Comparison of ENCODE assay signal across 9 cellular contexts in genomic region chr3:71022552-71023335, GRCh38.
DNase-seq lines count a peak whose midpoint lies in the region; TF ChIP-seq lines count a peak whose summit lies in the region.
"Had no signal": no experiment of that assay in that cellular context is flagged by ENCODE, and none has a peak within 500 bp of the region (broad histone marks: within the 10 kb centered on the region; RNA-seq: fewer than 3 reads in every experiment).

No MANE protein-coding gene starts in this region.

- H3K27ac ChIP-seq in neural progenitor cell: no peak overlapping the region
- H3K27ac ChIP-seq in tibial nerve: no peak overlapping the region

- peaks cover 16% of the 10 kb centered on the region for H3K4me1 Mint-ChIP-seq in neural progenitor cell

- H3K4me3 ChIP-seq in epithelial cell of esophagus (ENCODE audit: low read length): no peak overlapping the region
- no peak overlapping the region for H3K4me3 ChIP-seq in neural progenitor cell
- H3K4me3 ChIP-seq in tibial nerve: no peak overlapping the region

- no peaks in the 10 kb centered on the region for H3K9me3 Mint-ChIP-seq in neural progenitor cell

- peaks cover 6% of the 10 kb centered on the region for H3K36me3 Mint-ChIP-seq in neural progenitor cell

- TF ChIP-seq POLR2A in tibial nerve (IDR thresholded peaks at IDR 0.05): no peak

- H3K9ac ChIP-seq in neural progenitor cell: no peak overlapping the region

- DNase-seq in GM10266 (ENCODE audit: extremely low spot score): no peak
- DNase-seq in OCI-M1 (lab: John Stamatoyannopoulos, UW): peak; percentile 2
- DNase-seq in epithelial cell of esophagus (ENCODE audit: low read depth): peak; percentile 59
- DNase-seq in neural progenitor cell (ENCODE audit: low spot score): peak; percentile 68
- DNase-seq in tibial nerve (ENCODE audit: low spot score in 2 of 2): no peak
- DNase-seq in SHP77 treated with DMSO at 0.1 percent for 48 hours (lab: John Stamatoyannopoulos, UW): no peak
- no peak for DNase-seq in activated effector memory CD4-positive, alpha-beta T cell treated with anti-CD3 and anti-CD28 coated beads, Interleukin-2, amount 50 U/mL, for 16 hours
- DNase-seq: mesenchymal stem cell, NCI-H1436 had no signal

- H3K9me3 ChIP-seq in neural progenitor cell (ENCODE audit: low read depth) (no peaks in the 10 kb centered on the region), tibial nerve (no peaks in the 10 kb centered on the region)

- WGBS in tibial nerve, 2 donors: 74 to 77% methylated on average over 5 of the region's 5 CpGs

- no peak overlapping the region for H3K27ac Mint-ChIP-seq in neural progenitor cell

- no peak overlapping the region for H2AFZ ChIP-seq in neural progenitor cell (replicated peaks)

- no peaks in the 10 kb centered on the region for H3K36me3 ChIP-seq in neural progenitor cell
- H3K36me3 ChIP-seq in tibial nerve: peaks cover 0 to 5% (median 0%) of the 10 kb centered on the region in 3 donors

- peaks cover 8% of the 10 kb centered on the region for H4K20me1 ChIP-seq in neural progenitor cell (ENCODE audit: low read depth)

- TF ChIP-seq CTCF in GM10266 (IDR thresholded peaks at IDR 0.05; ENCODE audit: control insufficient read depth, insufficient read depth, low read depth, missing control alignments) (peak; percentile 26), epithelial cell of esophagus (IDR thresholded peaks at IDR 0.05; ENCODE audit: insufficient read depth, low read depth, low read length, missing control alignments) (peak; percentile 36), neural progenitor cell (IDR thresholded peaks at IDR 0.05) (peak; percentile 64), tibial nerve (IDR thresholded peaks at IDR 0.05) (no peak)

- no peaks in the 10 kb centered on the region for H3K27me3 ChIP-seq in neural progenitor cell
- no peaks in the 10 kb centered on the region for H3K27me3 ChIP-seq in tibial nerve

- peaks cover 3% of the 10 kb centered on the region for H3K27me3 Mint-ChIP-seq in neural progenitor cell (ENCODE audit: insufficient read depth, low read depth)

- H3K79me2 ChIP-seq in neural progenitor cell (ENCODE audit: low read depth): no peaks in the 10 kb centered on the region

- no peak for TF ChIP-seq EP300 in tibial nerve (IDR thresholded peaks at IDR 0.05)

- H3K4me1 ChIP-seq in neural progenitor cell (peaks cover 24% of the 10 kb centered on the region), tibial nerve (peaks cover 0 to 19% (median 0%) of the 10 kb centered on the region in 4 donors)

- no peaks in the 10 kb centered on the region for H3F3A ChIP-seq in neural progenitor cell (ENCODE audit: low read depth)

- H3K4me3 Mint-ChIP-seq in neural progenitor cell: no peak overlapping the region

- peak overlapping the region; percentile 37 for H3K4me2 ChIP-seq in neural progenitor cell

Comparison
In these comparisons a context has a peak if more than half of its experiments do, and no peak if none do; other contexts are left out.
1. DNase-seq: peak in OCI-M1 (single experiment), epithelial cell of esophagus (single experiment) and neural progenitor cell (single experiment); none in GM10266 (single experiment), tibial nerve (0 of 2), SHP77 treated with DMSO at 0.1 percent for 48 hours (single experiment) and activated effector memory CD4-positive, alpha-beta T cell treated with anti-CD3 and anti-CD28 coated beads, Interleukin-2, amount 50 U/mL, for 16 hours (single experiment).
2. CTCF ChIP-seq: peak in GM10266 (single experiment), epithelial cell of esophagus (single experiment) and neural progenitor cell (single experiment); none in tibial nerve (0 of 5).